Comparison of ENCODE assay signal across 1 cellular context in the genomic region with DNA sequence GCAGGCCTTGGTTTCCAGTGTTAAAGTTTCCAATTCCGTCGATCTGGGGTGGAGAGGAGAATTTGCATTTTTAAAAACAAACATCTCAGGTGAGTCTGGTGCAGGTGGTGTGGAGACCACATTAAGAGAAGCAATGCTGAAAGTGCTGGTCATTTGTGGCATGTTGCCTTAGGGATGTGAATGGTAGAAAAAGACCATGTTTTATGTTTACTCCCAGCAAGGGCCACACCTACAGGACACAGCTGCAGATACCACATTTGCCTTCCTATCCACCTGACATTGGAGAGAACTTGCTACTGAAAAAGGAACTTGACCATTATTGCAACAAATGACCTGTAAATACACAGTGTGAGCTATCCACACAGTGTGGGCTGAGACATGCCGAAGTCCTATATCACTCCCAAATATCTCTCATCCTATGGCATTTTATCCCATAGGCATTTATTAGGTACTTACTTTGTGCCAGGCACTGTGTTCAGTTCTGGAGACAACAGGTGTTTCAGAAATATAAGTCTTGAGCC.
TF ChIP-seq lines count a peak whose summit lies in the region.

No MANE protein-coding gene starts in this region.

TF ChIP-seq in HepG2, 621 proteins besides CTCF, POLR2A, EP300 and RAD21 (continued from another document and continues in another):
- TF ChIP-seq, protein P1, sequence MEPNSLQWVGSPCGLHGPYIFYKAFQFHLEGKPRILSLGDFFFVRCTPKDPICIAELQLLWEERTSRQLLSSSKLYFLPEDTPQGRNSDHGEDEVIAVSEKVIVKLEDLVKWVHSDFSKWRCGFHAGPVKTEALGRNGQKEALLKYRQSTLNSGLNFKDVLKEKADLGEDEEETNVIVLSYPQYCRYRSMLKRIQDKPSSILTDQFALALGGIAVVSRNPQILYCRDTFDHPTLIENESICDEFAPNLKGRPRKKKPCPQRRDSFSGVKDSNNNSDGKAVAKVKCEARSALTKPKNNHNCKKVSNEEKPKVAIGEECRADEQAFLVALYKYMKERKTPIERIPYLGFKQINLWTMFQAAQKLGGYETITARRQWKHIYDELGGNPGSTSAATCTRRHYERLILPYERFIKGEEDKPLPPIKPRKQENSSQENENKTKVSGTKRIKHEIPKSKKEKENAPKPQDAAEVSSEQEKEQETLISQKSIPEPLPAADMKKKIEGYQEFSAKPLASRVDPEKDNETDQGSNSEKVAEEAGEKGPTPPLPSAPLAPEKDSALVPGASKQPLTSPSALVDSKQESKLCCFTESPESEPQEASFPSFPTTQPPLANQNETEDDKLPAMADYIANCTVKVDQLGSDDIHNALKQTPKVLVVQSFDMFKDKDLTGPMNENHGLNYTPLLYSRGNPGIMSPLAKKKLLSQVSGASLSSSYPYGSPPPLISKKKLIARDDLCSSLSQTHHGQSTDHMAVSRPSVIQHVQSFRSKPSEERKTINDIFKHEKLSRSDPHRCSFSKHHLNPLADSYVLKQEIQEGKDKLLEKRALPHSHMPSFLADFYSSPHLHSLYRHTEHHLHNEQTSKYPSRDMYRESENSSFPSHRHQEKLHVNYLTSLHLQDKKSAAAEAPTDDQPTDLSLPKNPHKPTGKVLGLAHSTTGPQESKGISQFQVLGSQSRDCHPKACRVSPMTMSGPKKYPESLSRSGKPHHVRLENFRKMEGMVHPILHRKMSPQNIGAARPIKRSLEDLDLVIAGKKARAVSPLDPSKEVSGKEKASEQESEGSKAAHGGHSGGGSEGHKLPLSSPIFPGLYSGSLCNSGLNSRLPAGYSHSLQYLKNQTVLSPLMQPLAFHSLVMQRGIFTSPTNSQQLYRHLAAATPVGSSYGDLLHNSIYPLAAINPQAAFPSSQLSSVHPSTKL (CRISPR knock-in tag; IDR thresholded peaks at IDR 0.05) = no peak
- TF ChIP-seq KAT2B (IDR thresholded peaks at IDR 0.05; ENCODE audit: borderline replicate concordance, low read depth, low read length) = no peak
- no peak for TF ChIP-seq ZNF816 (CRISPR knock-in tag; IDR thresholded peaks at IDR 0.05; ENCODE audit: borderline replicate concordance)
- TF ChIP-seq ZSCAN20 (CRISPR knock-in tag; IDR thresholded peaks at IDR 0.05; ENCODE audit: borderline replicate concordance) = no peak
- no peak for TF ChIP-seq HNRNPLL (IDR thresholded peaks at IDR 0.05; ENCODE audit: low read depth, low read length, poor library complexity, severe bottlenecking)
- TF ChIP-seq, protein P2, sequence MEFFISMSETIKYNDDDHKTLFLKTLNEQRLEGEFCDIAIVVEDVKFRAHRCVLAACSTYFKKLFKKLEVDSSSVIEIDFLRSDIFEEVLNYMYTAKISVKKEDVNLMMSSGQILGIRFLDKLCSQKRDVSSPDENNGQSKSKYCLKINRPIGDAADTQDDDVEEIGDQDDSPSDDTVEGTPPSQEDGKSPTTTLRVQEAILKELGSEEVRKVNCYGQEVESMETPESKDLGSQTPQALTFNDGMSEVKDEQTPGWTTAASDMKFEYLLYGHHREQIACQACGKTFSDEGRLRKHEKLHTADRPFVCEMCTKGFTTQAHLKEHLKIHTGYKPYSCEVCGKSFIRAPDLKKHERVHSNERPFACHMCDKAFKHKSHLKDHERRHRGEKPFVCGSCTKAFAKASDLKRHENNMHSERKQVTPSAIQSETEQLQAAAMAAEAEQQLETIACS (CRISPR knock-in tag; IDR thresholded peaks at IDR 0.05) = no peak
- TF ChIP-seq GATAD2A (CRISPR knock-in tag; IDR thresholded peaks at IDR 0.05) = 0 out of 2 replicates have a peak, but pooled peaks have one; percentile 15
- TF ChIP-seq TFAP4 (IDR thresholded peaks at IDR 0.05; ENCODE audit: borderline replicate concordance, low read depth) = peak; percentile 30; the same call in 1 of the 2 replicates
- no peak for TF ChIP-seq ZNF335 (CRISPR knock-in tag; IDR thresholded peaks at IDR 0.05)
- 0 out of 2 replicates have a peak, but pooled peaks have one; percentile 27 for TF ChIP-seq FOXA3 (CRISPR knock-in tag; IDR thresholded peaks at IDR 0.05)
- 0 out of 2 replicates have a peak, but pooled peaks have one; percentile 24 for TF ChIP-seq FOSL2 (CRISPR knock-in tag; IDR thresholded peaks at IDR 0.05)
- peak; percentile 12; the same call in 1 of the 2 replicates for TF ChIP-seq HNF4A (CRISPR knock-in tag; IDR thresholded peaks at IDR 0.05)
- TF ChIP-seq DRAP1 (CRISPR knock-in tag; IDR thresholded peaks at IDR 0.05) = no peak
- TF ChIP-seq ZNF775 (CRISPR knock-in tag; IDR thresholded peaks at IDR 0.05; ENCODE audit: borderline replicate concordance) = 0 out of 2 replicates have a peak, but pooled peaks have one; percentile 48
- TF ChIP-seq IKZF4 (CRISPR knock-in tag; IDR thresholded peaks at IDR 0.05; ENCODE audit: borderline replicate concordance, low read depth, not compliant biosample characterization) = no peak
- TF ChIP-seq NFATC3 (CRISPR knock-in tag; IDR thresholded peaks at IDR 0.05) = no peak
- TF ChIP-seq ZNF317 (CRISPR knock-in tag; IDR thresholded peaks at IDR 0.05) = no peak
- TF ChIP-seq HOXA9 (CRISPR knock-in tag; IDR thresholded peaks at IDR 0.05; ENCODE audit: borderline replicate concordance) = no peak
- TF ChIP-seq, protein P3, sequence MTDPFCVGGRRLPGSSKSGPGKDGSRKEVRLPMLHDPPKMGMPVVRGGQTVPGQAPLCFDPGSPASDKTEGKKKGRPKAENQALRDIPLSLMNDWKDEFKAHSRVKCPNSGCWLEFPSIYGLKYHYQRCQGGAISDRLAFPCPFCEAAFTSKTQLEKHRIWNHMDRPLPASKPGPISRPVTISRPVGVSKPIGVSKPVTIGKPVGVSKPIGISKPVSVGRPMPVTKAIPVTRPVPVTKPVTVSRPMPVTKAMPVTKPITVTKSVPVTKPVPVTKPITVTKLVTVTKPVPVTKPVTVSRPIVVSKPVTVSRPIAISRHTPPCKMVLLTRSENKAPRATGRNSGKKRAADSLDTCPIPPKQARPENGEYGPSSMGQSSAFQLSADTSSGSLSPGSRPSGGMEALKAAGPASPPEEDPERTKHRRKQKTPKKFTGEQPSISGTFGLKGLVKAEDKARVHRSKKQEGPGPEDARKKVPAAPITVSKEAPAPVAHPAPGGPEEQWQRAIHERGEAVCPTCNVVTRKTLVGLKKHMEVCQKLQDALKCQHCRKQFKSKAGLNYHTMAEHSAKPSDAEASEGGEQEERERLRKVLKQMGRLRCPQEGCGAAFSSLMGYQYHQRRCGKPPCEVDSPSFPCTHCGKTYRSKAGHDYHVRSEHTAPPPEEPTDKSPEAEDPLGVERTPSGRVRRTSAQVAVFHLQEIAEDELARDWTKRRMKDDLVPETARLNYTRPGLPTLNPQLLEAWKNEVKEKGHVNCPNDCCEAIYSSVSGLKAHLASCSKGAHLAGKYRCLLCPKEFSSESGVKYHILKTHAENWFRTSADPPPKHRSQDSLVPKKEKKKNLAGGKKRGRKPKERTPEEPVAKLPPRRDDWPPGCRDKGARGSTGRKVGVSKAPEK (CRISPR knock-in tag; IDR thresholded peaks at IDR 0.05; ENCODE audit: borderline replicate concordance) = no peak
- TF ChIP-seq ZNF761 (CRISPR knock-in tag; conservative IDR thresholded peaks at IDR 0.05) = no peak
- no peak for TF ChIP-seq MEF2D (CRISPR knock-in tag; IDR thresholded peaks at IDR 0.05)
- no peak for TF ChIP-seq ZC3H4 (CRISPR knock-in tag; IDR thresholded peaks at IDR 0.05; ENCODE audit: borderline replicate concordance)
- no peak for TF ChIP-seq AFF4 (CRISPR knock-in tag; IDR thresholded peaks at IDR 0.05)
- TF ChIP-seq ZNF260 (CRISPR knock-in tag; IDR thresholded peaks at IDR 0.05; ENCODE audit: borderline replicate concordance, low read depth) = no peak
- no peak for TF ChIP-seq JARID2 (CRISPR knock-in tag; IDR thresholded peaks at IDR 0.05; ENCODE audit: insufficient replicate concordance)
- no peak for TF ChIP-seq ZNF142 (CRISPR knock-in tag; IDR thresholded peaks at IDR 0.05)
- no peak for TF ChIP-seq TFDP2 (CRISPR knock-in tag; IDR thresholded peaks at IDR 0.05)
- 0 out of 4 replicates have a peak, but pooled peaks of 1 of the 2 experiments have one; percentile 22 for TF ChIP-seq ATF4 (CRISPR knock-in tag; IDR thresholded peaks at IDR 0.05)
- no peak for TF ChIP-seq ZNF354B (CRISPR knock-in tag; IDR thresholded peaks at IDR 0.05)
